ENCODE assay signal across 9 cellular contexts in the genomic region with DNA sequence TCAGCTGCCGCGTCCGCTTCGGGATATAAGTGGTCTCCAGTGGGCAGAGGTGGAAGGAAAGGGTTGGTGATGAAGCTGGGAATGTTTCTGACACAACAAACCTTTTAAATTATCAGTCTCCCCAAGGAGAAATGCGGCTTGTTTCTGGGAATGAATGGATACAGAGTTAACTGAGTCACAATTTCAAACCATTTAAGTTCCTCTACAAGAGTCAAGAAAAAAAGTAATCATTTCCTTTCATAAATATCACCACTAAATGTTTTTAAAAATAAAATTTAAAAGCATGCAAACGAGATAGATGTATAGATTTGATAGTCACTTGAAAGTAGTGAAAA. TPM values are rescaled to one million over a fixed set of nuclear protein-coding genes. Genes with fewer than 3 reads are reported as not detected.
DNase-seq lines count a peak whose midpoint lies in the region; ATAC-seq, FAIRE-seq and TF ChIP-seq lines count a peak whose summit lies in the region.
"Had no signal": no experiment of that assay in that cellular context is flagged by ENCODE, and none has a peak within 500 bp of the region (broad histone marks: within the 10 kb centered on the region; RNA-seq: fewer than 3 reads in every experiment).

No MANE protein-coding gene starts in this region.

- H3K36me3 ChIP-seq in GM06990 (ENCODE audit: control insufficient read depth, insufficient read depth, low read length) = no peaks in the 10 kb centered on the region
- H3K36me3 ChIP-seq in bronchial epithelial cell (ENCODE audit: control insufficient read depth, insufficient read depth, low read length) = no peaks in the 10 kb centered on the region
- no peaks in the 10 kb centered on the region for H3K36me3 ChIP-seq in liver (ENCODE audit: control insufficient read depth in 4 of 4, insufficient read depth in 3 of 4, low read depth in 1 of 4, low read length in 3 of 4)
- H3K36me3 ChIP-seq in skeletal muscle tissue (ENCODE audit: control insufficient read depth in 3 of 3, insufficient read depth in 3 of 3, low read length in 3 of 3) = no peaks in the 10 kb centered on the region
- no peaks in the 10 kb centered on the region for H3K36me3 ChIP-seq in effector memory CD4-positive, alpha-beta T cell (ENCODE audit: control insufficient read depth, insufficient read depth, low read length)

- in situ Hi-C loops in ACHN (cut with HindIII; ENCODE audit: low pct_ligation_motif_present, low pct_unique_long_range_greater_than_20kb, low sequenced_read_pairs) = loop anchor here (10.0 kb wide), 1 partner anchor 177 kb away; no protein-coding TSS in a partner anchor

- H3K4me1 ChIP-seq in liver (ENCODE audit: control insufficient read depth in 4 of 4, insufficient read depth in 4 of 4, low read length in 3 of 4) = peaks cover 0 to 9% (median 5%) of the 10 kb centered on the region in 4 donors
- H3K4me1 ChIP-seq in skeletal muscle tissue (ENCODE audit: control insufficient read depth in 3 of 3, insufficient read depth in 3 of 3, low read length in 3 of 3) = peaks cover 7 to 20% (median 8%) of the 10 kb centered on the region in 3 donors
- H3K4me1 ChIP-seq in effector memory CD4-positive, alpha-beta T cell (ENCODE audit: control insufficient read depth, insufficient read depth, low read length, poor library complexity, severe bottlenecking) = no peaks in the 10 kb centered on the region

- peak overlapping the region in 1 of 2 donors; percentile 16 for H3K9ac ChIP-seq in liver (ENCODE audit: low read depth in 1 of 2, low read length in 2 of 2)
- peak overlapping the region; percentile 62 to 77 (median 76) for H3K9ac ChIP-seq in skeletal muscle tissue (ENCODE audit: low read depth in 1 of 3, low read length in 3 of 3)

- no peak for TF ChIP-seq CTCF in GM06990 (IDR thresholded peaks at IDR 0.05; ENCODE audit: insufficient read depth, low read length, poor library complexity, severe bottlenecking)
- TF ChIP-seq CTCF in bronchial epithelial cell (IDR thresholded peaks at IDR 0.05; ENCODE audit: insufficient read depth, low read length, severe bottlenecking) = no peak
- TF ChIP-seq CTCF in liver (IDR thresholded peaks at IDR 0.05; ENCODE audit: low read depth, low read length, missing input control) = no peak

- peak overlapping the region; percentile 20 for H3K4me3 ChIP-seq in GM06990 (replicated peaks; ENCODE audit: low read depth, low read length)
- peak overlapping the region; percentile 49 for H3K4me3 ChIP-seq in bronchial epithelial cell (ENCODE audit: low read depth, low read length)
- peak overlapping the region in 2 of 3 donors; percentile 21 to 32 for H3K4me3 ChIP-seq in liver (ENCODE audit: low read depth in 1 of 3, low read length in 3 of 3)
- H3K4me3 ChIP-seq in skeletal muscle tissue (ENCODE audit: low read length in 3 of 3) = peak overlapping the region; percentile 66 to 74 (median 69)
- no peak overlapping the region for H3K4me3 ChIP-seq in effector memory CD4-positive, alpha-beta T cell (ENCODE audit: insufficient read depth, low read depth, low read length, poor library complexity, severe bottlenecking)

- ATAC-seq in GM21723 (IDR thresholded peaks at IDR 0.05; ENCODE audit: unreplicated experiment) = no peak
- ATAC-seq in GM19452 (IDR thresholded peaks at IDR 0.05; ENCODE audit: unreplicated experiment) = no peak

- no peak for TF ChIP-seq RAD21 in liver (IDR thresholded peaks at IDR 0.05)

- WGBS in liver = 66% methylated on average over 6 of the region's 6 CpGs

- H3K9me3 ChIP-seq in liver (ENCODE audit: control insufficient read depth in 4 of 4, low read length in 3 of 4) (no peaks in the 10 kb centered on the region), skeletal muscle tissue (ENCODE audit: control insufficient read depth in 3 of 3, low read length in 3 of 3) (no peaks in the 10 kb centered on the region)
- H3K9me3 ChIP-seq in effector memory CD4-positive, alpha-beta T cell (ENCODE audit: control insufficient read depth, low read length) = no peaks in the 10 kb centered on the region

- no peaks in the 10 kb centered on the region for H3K27me3 ChIP-seq in GM06990 (replicated peaks; ENCODE audit: control insufficient read depth, insufficient read depth, low read length)
- H3K27me3 ChIP-seq in bronchial epithelial cell (ENCODE audit: control insufficient read depth, insufficient read depth, low read length) = no peaks in the 10 kb centered on the region
- no peaks in the 10 kb centered on the region for H3K27me3 ChIP-seq in liver (ENCODE audit: control insufficient read depth in 4 of 4, insufficient read depth in 4 of 4, low read length in 3 of 4)
- H3K27me3 ChIP-seq in skeletal muscle tissue (ENCODE audit: control insufficient read depth in 3 of 3, insufficient read depth in 3 of 3, low read length in 3 of 3) = peaks cover 4 to 10% (median 7%) of the 10 kb centered on the region in 3 donors
- peaks cover 2% of the 10 kb centered on the region for H3K27me3 ChIP-seq in effector memory CD4-positive, alpha-beta T cell (replicated peaks; ENCODE audit: control insufficient read depth, insufficient read depth, low read length, poor library complexity, severe bottlenecking)

- FAIRE-seq in bronchial epithelial cell (lab: Jason Lieb, UNC) = no peak
- FAIRE-seq: GM12892 had no signal

- peak overlapping the region in 1 of 2 donors; percentile 9 for H3K27ac ChIP-seq in liver (ENCODE audit: low read depth in 1 of 2, low read length in 2 of 2)
- H3K27ac ChIP-seq in skeletal muscle tissue (ENCODE audit: low read depth, low read length) = peak overlapping the region; percentile 67
- no peak overlapping the region for H3K27ac ChIP-seq in effector memory CD4-positive, alpha-beta T cell (ENCODE audit: insufficient read depth, low read length, poor library complexity, severe bottlenecking)

- DNase-seq in GM06990 (ENCODE audit: extremely low read depth, insufficient read length) = no peak
- DNase-seq in bronchial epithelial cell (ENCODE audit: low read depth) = no peak
- DNase-seq in ACHN = no peak
- DNase-seq in effector memory CD4-positive, alpha-beta T cell = no peak

TF ChIP-seq in liver, 16 proteins besides CTCF, POLR2A, EP300 and RAD21:
- TF ChIP-seq, protein P1, sequence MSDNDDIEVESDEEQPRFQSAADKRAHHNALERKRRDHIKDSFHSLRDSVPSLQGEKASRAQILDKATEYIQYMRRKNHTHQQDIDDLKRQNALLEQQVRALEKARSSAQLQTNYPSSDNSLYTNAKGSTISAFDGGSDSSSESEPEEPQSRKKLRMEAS (IDR thresholded peaks at IDR 0.05) = no peak

RNA-seq across cellular contexts. Expression of a gene that starts 1.4 kb away (rescaled TPM):
- total RNA-seq in bronchial epithelial cell = 1.2 and 2.1 TPM in 2 replicates
- 1 to 10 TPM; 6.4 to 8.2 TPM for total RNA-seq in liver
- polyA plus RNA-seq in liver = 1 to 10 TPM; 1.3 to 2.5 TPM
- 24.5 TPM for total RNA-seq in skeletal muscle tissue

RNA-seq across cellular contexts. Expression of a gene that starts 38.9 kb away (rescaled TPM):
- total RNA-seq in bronchial epithelial cell (4.2 and 6.9 TPM in 2 replicates), liver (1 to 10 TPM; 2.6 to 2.8 TPM), skeletal muscle tissue (2.6 TPM)
- polyA plus RNA-seq in liver = under 1 TPM; 0.56 to 0.58 TPM
